ENCODE assay signal across 30 cellular contexts in genomic region chr2:68023904-68024303, GRCh38. TPM values are rescaled to one million over a fixed set of nuclear protein-coding genes. Genes with fewer than 3 reads are reported as not detected.
"Had no signal": no experiment of that assay in that cellular context is flagged by ENCODE, and none has a peak within 500 bp of the region (broad histone marks: within the 10 kb centered on the region; RNA-seq: fewer than 3 reads in every experiment).

No MANE protein-coding gene starts in this region.

- FAIRE-seq: endometrium, endothelial cell of umbilical vein had no signal

- H3K36me3 ChIP-seq: adrenal gland, ascending aorta, breast epithelium, cardiac muscle cell, colonic mucosa, esophagus squamous epithelium, gastroesophageal sphincter had no signal

- H3K4me1 ChIP-seq: adrenal gland, ascending aorta, breast epithelium, colonic mucosa, esophagus squamous epithelium, gastroesophageal sphincter had no signal

- H3K9me3 ChIP-seq: adrenal gland, ascending aorta, breast epithelium, colonic mucosa, esophagus squamous epithelium, gastroesophageal sphincter had no signal

- DNase-seq: activated CD4-positive, alpha-beta memory T cell treated with anti-CD3 and anti-CD28 coated beads for 36 hours; activated CD4-positive, alpha-beta T cell treated with anti-CD3 and anti-CD28 coated beads for 36 hours; activated CD4-positive, alpha-beta T cell treated with anti-CD3 and anti-CD28 coated beads, Interleukin-2, amount 10 ng/mL, durations not matched to agents 24 days and 14 days; activated CD4-positive, CD25-positive, alpha-beta regulatory T cell; activated CD4-positive, CD25-positive, alpha-beta regulatory T cell treated with anti-CD3 and anti-CD28 coated beads, Interleukin-2, amount 50 U/mL, for 72 hours; activated CD8-positive, alpha-beta memory T cell treated with anti-CD3 and anti-CD28 coated beads, Interleukin-2, amount 10 ng/mL, durations not matched to agents 7 days and 5 days; activated CD8-positive, alpha-beta memory T cell treated with anti-CD3 and anti-CD28 coated beads, Interleukin-2, amount 50 U/mL, for 4 hours; activated CD8-positive, alpha-beta T cell treated with anti-CD3 and anti-CD28 coated beads, Interleukin-2, amount 10 ng/mL, durations not matched to agents 7 days and 5 days; activated effector memory CD4-positive, alpha-beta T cell treated with anti-CD3 and anti-CD28 coated beads, Interleukin-2, amount 50 U/mL, for 16 hours; activated naive CD4-positive, alpha-beta T cell treated with anti-CD3 and anti-CD28 coated beads for 36 hours; activated naive CD8-positive, alpha-beta T cell treated with anti-CD3 and anti-CD28 coated beads for 36 hours; activated naive CD8-positive, alpha-beta T cell treated with anti-CD3 and anti-CD28 coated beads, Interleukin-2, amount 50 U/mL, for 24 hours; activated T-cell treated with anti-CD3 and anti-CD28 coated beads, Interleukin-2, amount 50 U/mL, for 1 hour; activated T-cell treated with anti-CD3 and anti-CD28 coated beads, Interleukin-2, amount 50 U/mL, for 48 hours; adrenal gland; amygdala; central memory CD4-positive, alpha-beta T cell; cerebellar nuclear complex; colonic mucosa; effector CD8-positive, alpha-beta T cell; esophagus squamous epithelium; foreskin melanocyte; T-helper 2 cell had no signal

- ATAC-seq: activated CD4-positive, alpha-beta T cell treated with anti-CD3 and anti-CD28 coated beads for 36 hours; activated CD8-positive, alpha-beta memory T cell treated with anti-CD3 and anti-CD28 coated beads, Interleukin-2, amount 10 ng/mL, durations not matched to agents 7 days and 5 days; activated CD8-positive, alpha-beta T cell treated with anti-CD3 and anti-CD28 coated beads, Interleukin-2, amount 10 ng/mL, durations not matched to agents 7 days and 5 days; activated naive CD8-positive, alpha-beta T cell treated with anti-CD3 and anti-CD28 coated beads, Interleukin-2, amount 50 U/mL, for 24 hours; gastroesophageal sphincter had no signal

- H3K4me3 ChIP-seq: adrenal gland, ascending aorta, breast epithelium, cardiac muscle cell, colonic mucosa, esophagus squamous epithelium, gastroesophageal sphincter had no signal

- H3K27me3 ChIP-seq: adrenal gland, ascending aorta, breast epithelium, cardiac muscle cell, colonic mucosa had no signal

- H3K27ac ChIP-seq: adrenal gland, ascending aorta, breast epithelium, cardiac muscle cell, colonic mucosa, epithelial cell of prostate, esophagus squamous epithelium, gastroesophageal sphincter had no signal

RNA-seq across cellular contexts. Expression of gene C1D, which starts 38.9 kb away (rescaled TPM):
- total RNA-seq: ascending aorta had no signal
